ENCODE assay signal across 8 cellular contexts in genomic region chr1:184563308-184563707, GRCh38.
DNase-seq lines count a peak whose midpoint lies in the region; ATAC-seq and TF ChIP-seq lines count a peak whose summit lies in the region.

No MANE protein-coding gene starts in this region.

- H3K4me3 ChIP-seq in tibial nerve, result no peak overlapping the region

- no peak for TF ChIP-seq POLR2A in tibial nerve (IDR thresholded peaks at IDR 0.05)

- DNase-seq in HT-29 (ENCODE audit: low spot score) (peak; percentile 38), RKO (ENCODE audit: low spot score) (peak; percentile 26), globus pallidus (ENCODE audit: low spot score) (peak; percentile 29), tibial nerve (ENCODE audit: low spot score in 2 of 2) (peak in 1 of 2 donors; percentile 32)
- DNase-seq in activated CD4-positive, alpha-beta T cell treated with anti-CD3 and anti-CD28 coated beads for 48 hours, result no peak

- no peak for ATAC-seq in GM21786 (IDR thresholded peaks at IDR 0.05; ENCODE audit: unreplicated experiment)
- no peak for ATAC-seq in HG03439 (IDR thresholded peaks at IDR 0.05; ENCODE audit: unreplicated experiment)

- TF ChIP-seq CTCF in 22Rv1 (IDR thresholded peaks at IDR 0.05) (peak; percentile 69), tibial nerve (IDR thresholded peaks at IDR 0.05) (peak in 4 of 5 experiments; percentile 27 to 63 (median 40))

- WGBS in tibial nerve, 2 donors, result 24 to 39% methylated on average over 1 of the region's 1 CpG

- H3K27ac ChIP-seq in 22Rv1, result no peak overlapping the region
- H3K27ac ChIP-seq in tibial nerve, result peak overlapping the region in 1 of 4 donors; percentile 71

- no peaks in the 10 kb centered on the region for H3K36me3 ChIP-seq in tibial nerve

- no peaks in the 10 kb centered on the region for H3K27me3 ChIP-seq in tibial nerve

- no peaks in the 10 kb centered on the region for H3K9me3 ChIP-seq in tibial nerve

- H3K4me1 ChIP-seq in tibial nerve, result peaks cover 0 to 30% (median 17%) of the 10 kb centered on the region in 4 donors

- no peak for TF ChIP-seq EP300 in tibial nerve (IDR thresholded peaks at IDR 0.05)
